ENCODE assay signal across 8 cellular contexts in genomic region chr16:68235882-68236803, GRCh38. TPM values are rescaled to one million over a fixed set of nuclear protein-coding genes. Genes with fewer than 3 reads are reported as not detected.
A peak's percentile ranks its signal among the peaks of the same experiment; 100 is the strongest.
DNase-seq lines count a peak whose midpoint lies in the region; ATAC-seq lines count a peak whose summit lies in the region.

TSS of gene ESRP2 (minus strand) at chr16:68236127. CDS start at chr16:68236045, 82 bp downstream.

- H3K9me3 ChIP-seq in ES-I3 (ENCODE audit: control insufficient read depth, insufficient read depth, low read length): no peaks in the 10 kb centered on the region

- peak; percentile 39 for DNase-seq in NCI-H146 treated with DMSO at 0.1 percent for 48 hours (lab: John Stamatoyannopoulos, UW; ENCODE audit: unreplicated experiment)
- no peak for DNase-seq in activated T-helper 2 cell treated with anti-CD3 and anti-CD28 coated beads, Interferon-gamma antibody, Interleukin-2, Interleukin-4, amounts not matched to agents 10 μg/mL and 5 μg/mL and 100 μg/mL, durations not matched to agents 14 hours and 24 hours and 36 hours (ENCODE audit: low spot score)
- peak; percentile 71 for DNase-seq in germinal center (ENCODE audit: low spot score)
- DNase-seq in posterior vena cava (ENCODE audit: low spot score): peak; percentile 85
- no peak for DNase-seq in COLO829 (ENCODE audit: low spot score)
- no peak for DNase-seq in NCI-H1092 (lab: John Stamatoyannopoulos, UW)

- H3K27me3 Mint-ChIP-seq in activated T-helper 2 cell treated with anti-CD3 and anti-CD28 coated beads, Interferon-gamma antibody, Interleukin-2, Interleukin-4, amounts not matched to agents 10 μg/mL and 5 μg/mL and 100 μg/mL, durations not matched to agents 14 hours and 24 hours and 36 hours (ENCODE audit: low read depth): no peaks in the 10 kb centered on the region

- intact Hi-C loops in activated T-helper 2 cell treated with anti-CD3 and anti-CD28 coated beads, Interferon-gamma antibody, Interleukin-2, Interleukin-4, amounts not matched to agents 10 μg/mL and 5 μg/mL and 100 μg/mL, durations not matched to agents 14 hours and 24 hours and 36 hours (cut with micrococcal nuclease): loop anchor here (5.0 kb wide), 1 partner anchor 211 kb away; the partner anchor contains the start of gene SMPD3
- intact Hi-C loops in posterior vena cava (cut with DNase I): no loop called here

- H3K9me3 Mint-ChIP-seq in activated T-helper 2 cell treated with anti-CD3 and anti-CD28 coated beads, Interferon-gamma antibody, Interleukin-2, Interleukin-4, amounts not matched to agents 10 μg/mL and 5 μg/mL and 100 μg/mL, durations not matched to agents 14 hours and 24 hours and 36 hours: no peaks in the 10 kb centered on the region

- peak within 1 kb of the TSS; percentile 75 for H3K4me3 Mint-ChIP-seq in activated T-helper 2 cell treated with anti-CD3 and anti-CD28 coated beads, Interferon-gamma antibody, Interleukin-2, Interleukin-4, amounts not matched to agents 10 μg/mL and 5 μg/mL and 100 μg/mL, durations not matched to agents 14 hours and 24 hours and 36 hours (ENCODE audit: low read depth)

- no peak for ATAC-seq in GM19467 (IDR thresholded peaks at IDR 0.05; ENCODE audit: unreplicated experiment)

- H3K9ac ChIP-seq in ES-I3 (ENCODE audit: low read depth, low read length): peak within 1 kb of the TSS; percentile 90

- peaks cover 27% of the 10 kb centered on the region for H3K4me1 Mint-ChIP-seq in activated T-helper 2 cell treated with anti-CD3 and anti-CD28 coated beads, Interferon-gamma antibody, Interleukin-2, Interleukin-4, amounts not matched to agents 10 μg/mL and 5 μg/mL and 100 μg/mL, durations not matched to agents 14 hours and 24 hours and 36 hours (ENCODE audit: low read depth)

- peaks cover 4% of the 10 kb centered on the region; the same call in 1 of the 2 replicates for H3K4me1 ChIP-seq in ES-I3 (ENCODE audit: insufficient read depth, low read length)

- no peaks in the 10 kb centered on the region for H3K36me3 ChIP-seq in ES-I3 (ENCODE audit: insufficient read depth, low read length)

- peak within 1 kb of the TSS; percentile 40 for H3K27ac Mint-ChIP-seq in activated T-helper 2 cell treated with anti-CD3 and anti-CD28 coated beads, Interferon-gamma antibody, Interleukin-2, Interleukin-4, amounts not matched to agents 10 μg/mL and 5 μg/mL and 100 μg/mL, durations not matched to agents 14 hours and 24 hours and 36 hours

- H3K36me3 Mint-ChIP-seq in activated T-helper 2 cell treated with anti-CD3 and anti-CD28 coated beads, Interferon-gamma antibody, Interleukin-2, Interleukin-4, amounts not matched to agents 10 μg/mL and 5 μg/mL and 100 μg/mL, durations not matched to agents 14 hours and 24 hours and 36 hours (ENCODE audit: low read depth): no peaks in the 10 kb centered on the region

RNA-seq across cellular contexts. Expression of gene ESRP2, which starts in this region (rescaled TPM):
- total RNA-seq in activated T-helper 2 cell treated with anti-CD3 and anti-CD28 coated beads, Interferon-gamma antibody, Interleukin-2, Interleukin-4, amounts not matched to agents 10 μg/mL and 5 μg/mL and 100 μg/mL, durations not matched to agents 14 hours and 24 hours and 36 hours: 0.23 and 0.34 TPM in 2 replicates
- under 1 TPM in 1 of 2 donors, not detected in 1; 0.23 TPM for total RNA-seq in posterior vena cava

Comparison
In these comparisons a context has a peak if more than half of its experiments do, and no peak if none do; other contexts are left out.
1. Peak in DNase-seq in posterior vena cava; RNA of the gene not detected or under 1 TPM.
2. DNase-seq: peak in NCI-H146 treated with DMSO at 0.1 percent for 48 hours (single experiment) and germinal center (single experiment); none in activated T-helper 2 cell treated with anti-CD3 and anti-CD28 coated beads, Interferon-gamma antibody, Interleukin-2, Interleukin-4, amounts not matched to agents 10 μg/mL and 5 μg/mL and 100 μg/mL, durations not matched to agents 14 hours and 24 hours and 36 hours (single experiment), COLO829 (single experiment) and NCI-H1092 (single experiment).